ENCODE assay signal across 8 cellular contexts in the genomic region with DNA sequence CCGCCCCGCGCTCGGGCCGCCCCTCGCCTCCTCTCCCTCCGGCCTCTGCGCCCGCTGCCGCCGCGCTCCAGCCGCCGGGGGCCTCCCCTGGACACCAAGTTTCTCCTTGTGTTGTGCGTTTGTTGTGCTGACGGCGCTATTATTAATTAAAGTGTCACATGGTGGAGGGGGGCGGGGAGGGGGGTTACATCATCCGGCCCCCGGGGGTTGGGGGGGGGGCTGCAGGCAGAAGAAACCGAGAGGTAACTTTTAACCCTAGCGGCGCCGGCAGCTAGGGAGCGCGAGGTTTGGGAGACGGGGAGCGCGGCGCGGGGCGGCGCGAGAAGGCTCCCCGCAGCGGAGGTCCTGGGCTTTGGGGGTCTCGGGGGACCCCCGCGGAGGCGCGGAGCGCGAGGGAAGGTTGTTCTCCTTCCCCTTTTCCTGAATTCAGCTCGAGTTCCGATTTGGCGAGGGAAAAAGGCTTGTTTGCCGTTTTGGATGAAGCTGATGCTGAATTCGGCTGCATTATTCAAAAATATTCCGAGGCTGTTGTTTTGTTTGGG. TPM values are rescaled to one million over a fixed set of nuclear protein-coding genes. Genes with fewer than 3 reads are reported as not detected.
A peak's percentile ranks its signal among the peaks of the same experiment; 100 is the strongest.
DNase-seq lines count a peak whose midpoint lies in the region; ATAC-seq, FAIRE-seq and TF ChIP-seq lines count a peak whose summit lies in the region.

A gene (minus strand): TSS at position 117 of the 542 bp plus-strand sequence. CDS start 134 bp downstream, outside the sequence.

- BruUV-seq in K562 (replicated peaks; lab: Mats Ljungman, UMichigan): no TSS peak

- TF ChIP-seq RAD21 in K562 (CRISPR knock-in tag; conservative IDR thresholded peaks at IDR 0.05 in 1 of 2, IDR thresholded peaks at IDR 0.05 in 1 of 2): no peak

- no peaks in the 10 kb centered on the region for H3K9me1 ChIP-seq in K562 (ENCODE audit: control insufficient read depth, insufficient read depth, low read length)

- H3K27me3 ChIP-seq in MM.1S (replicated peaks; ENCODE audit: insufficient read depth, low read length): peaks cover 11% of the 10 kb centered on the region
- H3K27me3 ChIP-seq in K562 (ENCODE audit: control insufficient read depth in 2 of 2, insufficient read depth in 2 of 2, low read length in 2 of 2): peaks cover 43 to 67% of the 10 kb centered on the region in 2 experiments
- H3K27me3 ChIP-seq in neuron (ENCODE audit: insufficient read depth, low read length): peaks cover 61% of the 10 kb centered on the region

- H3K36me3 ChIP-seq in MM.1S (replicated peaks; ENCODE audit: insufficient read depth, low read length) (no peaks in the 10 kb centered on the region), K562 (ENCODE audit: control insufficient read depth, insufficient read depth, low read length) (no peaks in the 10 kb centered on the region), neuron (ENCODE audit: insufficient read depth, low read length) (no peaks in the 10 kb centered on the region)

- H3K4me2 ChIP-seq in MM.1S (ENCODE audit: low read depth, low read length) (peak within 1 kb of the TSS; percentile 76), K562 (ENCODE audit: insufficient read depth, low read length) (peak within 1 kb of the TSS; percentile 25)

- no peaks in the 10 kb centered on the region for H3K9me3 ChIP-seq in MM.1S (replicated peaks; ENCODE audit: insufficient read depth, low read length)
- H3K9me3 ChIP-seq in K562 (replicated peaks; ENCODE audit: control insufficient read depth, insufficient read depth, low read depth, low read length): no peaks in the 10 kb centered on the region
- no peaks in the 10 kb centered on the region for H3K9me3 ChIP-seq in neuron (ENCODE audit: low read length)

- CTCF ChIA-PET in K562 (lab: Yijun Ruan, JAX; ENCODE audit: low intra/inter-chr PET ratio): interaction anchor here (0.6 kb wide), 1 partner anchor 178 kb away, joined by 7 read pairs; no protein-coding TSS in a partner anchor

- H4K20me1 ChIP-seq in MM.1S (ENCODE audit: insufficient read depth, low read length): no peaks in the 10 kb centered on the region
- peaks cover 6% of the 10 kb centered on the region; the same call in 1 of the 2 replicates for H4K20me1 ChIP-seq in K562 (replicated peaks; ENCODE audit: control insufficient read depth, insufficient read depth, low read length)

- H2AFZ ChIP-seq in MM.1S (ENCODE audit: low read length): no peak within 1 kb of the TSS; the same call in 1 of the 2 replicates
- H2AFZ ChIP-seq in K562 (ENCODE audit: low read depth, low read length): no peak within 1 kb of the TSS
- H2AFZ ChIP-seq in neuron (ENCODE audit: low read depth, low read length): peak within 1 kb of the TSS; percentile 68

- intact Hi-C loops in K562 (cut with micrococcal nuclease): no loop called here

- WGBS in K562 (ENCODE audit: insufficient coverage, low coverage, missing lambda C conversion rate): 12% methylated on average over 30 of the region's 49 CpGs

- TF ChIP-seq POLR2A in K562 (conservative IDR thresholded peaks at IDR 0.05): no peak

- POLR2A ChIA-PET in K562 (lab: Yijun Ruan, JAX): no interaction called here

- H3K27ac ChIP-seq in MM.1S (ENCODE audit: low read length) (no peak within 1 kb of the TSS), K562 (ENCODE audit: extremely low read depth, low read depth, low read length) (no peak within 1 kb of the TSS)

- no peak for FAIRE-seq in K562 (lab: Jason Lieb, UNC)

- H3K9ac ChIP-seq in MM.1S (ENCODE audit: low read length): no peak within 1 kb of the TSS; the same call in 1 of the 2 replicates
- H3K9ac ChIP-seq in K562 (ENCODE audit: insufficient read depth in 1 of 2, low read depth in 2 of 2, low read length in 2 of 2): no peak within 1 kb of the TSS; a peak in 1 of 4 replicates

- H3K4me3 ChIP-seq in MM.1S (ENCODE audit: low read length) (peak within 1 kb of the TSS; percentile 57), K562 (peak within 1 kb of the TSS; percentile 26), neuron (ENCODE audit: low read length) (peak within 1 kb of the TSS; percentile 50)

- peak; percentile 19 for DNase-seq in activated T-cell treated with anti-CD3 and anti-CD28 coated beads, Interleukin-2, amount 50 U/mL, for 1 hour
- DNase-seq in activated T-cell treated with anti-CD3 and anti-CD28 coated beads for 4 hours (no peak), MM.1S (peak; percentile 21), K562 (ENCODE audit: extremely low read depth in 1 of 4, low spot score in 3 of 4) (peak in 2 of 4 experiments; percentile 44 to 48), dedifferentiated amniotic fluid mesenchymal stem cell (ENCODE audit: extremely low spot score) (no peak)
- no peak for DNase-seq in effector CD8-positive, alpha-beta T cell (lab: John Stamatoyannopoulos, UW)

- no peaks in the 10 kb centered on the region for H3K79me2 ChIP-seq in MM.1S (ENCODE audit: low read length)
- H3K79me2 ChIP-seq in K562 (ENCODE audit: control insufficient read depth, insufficient read depth, low read length): no peaks in the 10 kb centered on the region

- ATAC-seq in K562: no peak; the same call in 2 of the 3 replicates
- no peak for ATAC-seq in GM21576 (IDR thresholded peaks at IDR 0.05; ENCODE audit: unreplicated experiment)

- TF ChIP-seq CTCF in MM.1S (IDR thresholded peaks at IDR 0.05; ENCODE audit: low read length) (no peak), K562 (IDR thresholded peaks at IDR 0.05 in 2 of 3, conservative IDR thresholded peaks at IDR 0.05 in 1 of 3; ENCODE audit: insufficient read depth in 2 of 3, low read depth in 1 of 3, low read length in 3 of 3) (no peak)

- H3K9me2 ChIP-seq in MM.1S (replicated peaks; ENCODE audit: insufficient read depth, low read length): no peaks in the 10 kb centered on the region

- H3K4me1 ChIP-seq in MM.1S (ENCODE audit: low read length) (no peaks in the 10 kb centered on the region), K562 (replicated peaks in 1 of 2; ENCODE audit: control insufficient read depth in 2 of 2, insufficient read depth in 2 of 2, low read length in 2 of 2) (peaks cover 0 to 29% of the 10 kb centered on the region in 2 experiments; a peak in 3 of 5 replicates), neuron (ENCODE audit: insufficient read depth, low read length) (peaks cover 40% of the 10 kb centered on the region)

- in situ Hi-C loops in K562 (cut with MboI): no loop called here

- TF ChIP-seq EP300 in K562 (IDR thresholded peaks at IDR 0.05; ENCODE audit: low read length): no peak

- no peaks in the 10 kb centered on the region for H3F3A ChIP-seq in MM.1S (ENCODE audit: insufficient read depth, low read length)

TF ChIP-seq in K562, 482 proteins besides CTCF, POLR2A, EP300 and RAD21 (continues in another document):
- TF ChIP-seq, protein P1, sequence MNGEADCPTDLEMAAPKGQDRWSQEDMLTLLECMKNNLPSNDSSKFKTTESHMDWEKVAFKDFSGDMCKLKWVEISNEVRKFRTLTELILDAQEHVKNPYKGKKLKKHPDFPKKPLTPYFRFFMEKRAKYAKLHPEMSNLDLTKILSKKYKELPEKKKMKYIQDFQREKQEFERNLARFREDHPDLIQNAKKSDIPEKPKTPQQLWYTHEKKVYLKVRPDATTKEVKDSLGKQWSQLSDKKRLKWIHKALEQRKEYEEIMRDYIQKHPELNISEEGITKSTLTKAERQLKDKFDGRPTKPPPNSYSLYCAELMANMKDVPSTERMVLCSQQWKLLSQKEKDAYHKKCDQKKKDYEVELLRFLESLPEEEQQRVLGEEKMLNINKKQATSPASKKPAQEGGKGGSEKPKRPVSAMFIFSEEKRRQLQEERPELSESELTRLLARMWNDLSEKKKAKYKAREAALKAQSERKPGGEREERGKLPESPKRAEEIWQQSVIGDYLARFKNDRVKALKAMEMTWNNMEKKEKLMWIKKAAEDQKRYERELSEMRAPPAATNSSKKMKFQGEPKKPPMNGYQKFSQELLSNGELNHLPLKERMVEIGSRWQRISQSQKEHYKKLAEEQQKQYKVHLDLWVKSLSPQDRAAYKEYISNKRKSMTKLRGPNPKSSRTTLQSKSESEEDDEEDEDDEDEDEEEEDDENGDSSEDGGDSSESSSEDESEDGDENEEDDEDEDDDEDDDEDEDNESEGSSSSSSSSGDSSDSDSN (IDR thresholded peaks at IDR 0.05; ENCODE audit: borderline replicate concordance in 1 of 2, low read depth in 2 of 2, low read length in 2 of 2): 0 out of 4 replicates have a peak, but pooled peaks of 1 of the 2 experiments have one; percentile 10
- TF ChIP-seq ZBTB7A (IDR thresholded peaks at IDR 0.05; ENCODE audit: borderline replicate concordance, control insufficient read depth, low read depth, low read length): peak; percentile 58
- no peak for TF ChIP-seq IRF2 (CRISPR knock-in tag; IDR thresholded peaks at IDR 0.05)
- TF ChIP-seq CEBPG (CRISPR knock-in tag; IDR thresholded peaks at IDR 0.05): no peak
- TF ChIP-seq CEBPG (tag; conservative IDR thresholded peaks at IDR 0.05 in 1 of 2, IDR thresholded peaks at IDR 0.05 in 1 of 2): peak in 1 of 2 experiments; percentile 76; a peak in 2 of 4 replicates
- TF ChIP-seq HMGN3 (IDR thresholded peaks at IDR 0.05; ENCODE audit: borderline replicate concordance, extremely low read depth, insufficient read length, low read depth, low read length): peak; percentile 22
- TF ChIP-seq ZNF239 (CRISPR knock-in tag; IDR thresholded peaks at IDR 0.05): no peak

RNA-seq across cellular contexts. Expression of the gene that starts here (rescaled TPM):
- not detected in 2 replicates for total RNA-seq in K562 (2011; cell fraction: chromatin; rRNA removed; ENCODE audit: low replicate concordance)
- total RNA-seq in K562 (2011; cell fraction: nucleolus; rRNA removed): not detected in 2 replicates
- not detected in 2 replicates for total RNA-seq in K562 (2011; cell fraction: nucleoplasm; rRNA removed)
- total RNA-seq in K562 (2014; rRNA removed): 0.05 TPM in 1 of 2 replicates, not detected in the other
- total RNA-seq in K562 (2014; rRNA removed; fragmentation: Illumina TruSeq; extraction: Trizol): 0.04 TPM in 1 of 2 replicates, not detected in the other
- total RNA-seq in K562 (2015; rRNA removed; fragmentation: Illumina TruSeq; extraction: Trizol): not detected in 2 replicates
- total RNA-seq in K562 (2021): not detected in 2 replicates
- polyA plus RNA-seq in K562 (2011; rRNA removed): 0.04 TPM in 1 of 2 replicates, not detected in the other
- polyA plus RNA-seq in K562 (2011; cell fraction: cytosol; rRNA removed): 0.01 TPM in 2 replicates
- not detected in 2 replicates for polyA plus RNA-seq in K562 (2011; cell fraction: nucleus; rRNA removed)
- 0.10 TPM in 1 of 2 replicates, not detected in the other for polyA plus RNA-seq in K562 (2012)
- not detected in 2 replicates for polyA plus RNA-seq in K562 (2014; fragmentation: Illumina TruSeq; extraction: Trizol)
- polyA plus RNA-seq in K562 (2014; fragmentation: Nextera tagmentation; extraction: Ambion mirVana): not detected
- polyA plus RNA-seq in K562 (2014; rRNA removed): 0.01 TPM in 1 of 2 replicates, not detected in the other
- polyA minus RNA-seq in K562 (2011; rRNA and poly(A)+ RNA removed): 0.03 TPM in 1 of 2 replicates, not detected in the other
- not detected in 2 replicates for polyA minus RNA-seq in K562 (2011; cell fraction: cytosol; rRNA and poly(A)+ RNA removed)
- not detected in 2 replicates for polyA minus RNA-seq in K562 (2011; cell fraction: nucleus; rRNA and poly(A)+ RNA removed)

Comparison
In these comparisons a context has a peak if more than half of its experiments do, and no peak if none do; other contexts are left out.
1. DNase-seq: peak in activated T-cell treated with anti-CD3 and anti-CD28 coated beads, Interleukin-2, amount 50 U/mL, for 1 hour (single experiment) and MM.1S (single experiment); none in activated T-cell treated with anti-CD3 and anti-CD28 coated beads for 4 hours (single experiment), effector CD8-positive, alpha-beta T cell (single experiment) and dedifferentiated amniotic fluid mesenchymal stem cell (single experiment).
2. Peak in every context shown above with its lines, with median percentiles within 50 percentile points of each other: H3K4me3 ChIP-seq.